Comparison of ENCODE assay signal across 8 cellular contexts in the genomic region with DNA sequence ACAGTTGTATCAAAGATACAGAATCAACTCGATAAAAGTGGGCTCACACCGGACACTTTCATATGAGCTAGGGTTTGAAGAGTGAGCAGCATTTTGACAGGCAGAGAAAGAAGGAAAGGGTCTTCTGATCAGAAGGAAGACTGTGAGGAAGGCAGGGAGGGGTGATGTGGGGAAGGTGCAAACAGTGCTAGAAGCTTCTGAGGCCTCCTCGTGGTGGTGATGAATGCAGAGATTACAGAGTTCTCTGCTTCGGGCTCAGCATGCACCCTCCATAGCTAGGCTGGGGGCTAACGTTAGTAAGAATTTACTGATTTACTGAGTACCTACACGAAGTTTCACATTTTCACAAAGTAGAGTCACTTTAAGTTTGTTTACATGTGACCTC. TPM values are rescaled to one million over a fixed set of nuclear protein-coding genes. Genes with fewer than 3 reads are reported as not detected.
DNase-seq lines count a peak whose midpoint lies in the region; ATAC-seq and TF ChIP-seq lines count a peak whose summit lies in the region.
"Not testable (repeated sequence)": the region's sequence is repeated elsewhere in the genome, so short reads cannot be mapped to it uniquely, and the experiment has no call there.

No MANE protein-coding gene starts in this region.

- peak overlapping the region; percentile 94 for H3K27ac Mint-ChIP-seq in WTC11
- H3K27ac Mint-ChIP-seq in progenitor cell of endocrine pancreas: peak overlapping the region; percentile 90

- H3K9ac ChIP-seq in iPS-20b (ENCODE audit: low read depth, low read length): peak overlapping the region; percentile 90; the same call in 1 of the 2 replicates

- CTCF ChIA-PET in A673 (lab: Charles Lee): not testable (repeated sequence)
- CTCF ChIA-PET in WTC11 (lab: Charles Lee): interaction anchor here (0.7 to 3.1 kb wide), 8 partner anchors 10 to 229 kb away, joined by 3 to 47 read pairs (median 4); a partner anchor contains a TSS

- intact Hi-C loops in A673 (cut with micrococcal nuclease; ENCODE audit: unreplicated experiment): not testable (repeated sequence)

- not testable (repeated sequence) for DNase-seq in A673 (ENCODE audit: low spot score); WTC11 (ENCODE audit: low spot score); progenitor cell of endocrine pancreas (ENCODE audit: low spot score, unreplicated experiment)

- H3K4me1 ChIP-seq in A673 (ENCODE audit: insufficient read depth, low read length, poor library complexity, severe bottlenecking): peaks cover 12% of the 10 kb centered on the region
- H3K4me1 ChIP-seq in iPS-20b (ENCODE audit: insufficient read depth, low read length): peaks cover 10% of the 10 kb centered on the region

- not testable (repeated sequence) for TF ChIP-seq CTCF in A673 (conservative IDR thresholded peaks at IDR 0.05; ENCODE audit: low read depth, low read length); WTC11 (IDR thresholded peaks at IDR 0.05); progenitor cell of endocrine pancreas (IDR thresholded peaks at IDR 0.05; ENCODE audit: unreplicated experiment)

- TSS peak; percentile 63 for BruUV-seq in A673 (replicated peaks; lab: Mats Ljungman, UMichigan)

- ATAC-seq in GM18870 (IDR thresholded peaks at IDR 0.05; ENCODE audit: unreplicated experiment): peak; percentile 35
- ATAC-seq in HG02623 (IDR thresholded peaks at IDR 0.05; ENCODE audit: unreplicated experiment): peak; percentile 22
- peak; percentile 61 for ATAC-seq in WTC11

- POLR2A ChIA-PET in A673 (lab: Charles Lee; ENCODE audit: low non-redundant PET): not testable (repeated sequence)
- POLR2A ChIA-PET in WTC11 (lab: Charles Lee): interaction anchor here (0.6 to 1.9 kb wide), 5 partner anchors 29 to 182 kb away, joined by 3 to 6 read pairs (median 3); a partner anchor contains a TSS

- not testable (repeated sequence) for H3K36me3 ChIP-seq in A673 (ENCODE audit: insufficient read depth, low read length, poor library complexity, severe bottlenecking)
- H3K36me3 ChIP-seq in KOPT-K1 (ENCODE audit: insufficient read depth, low read length) (peaks cover 19% of the 10 kb centered on the region), iPS-20b (ENCODE audit: insufficient read depth, low read depth, low read length) (peaks cover 15% of the 10 kb centered on the region; the same call in 1 of the 2 replicates)

- H3K9me3 ChIP-seq in A673 (ENCODE audit: low read depth, low read length, poor library complexity, severe bottlenecking); KOPT-K1 (ENCODE audit: insufficient read depth, low read length, poor library complexity, severe bottlenecking); iPS-20b (ENCODE audit: insufficient read depth, low read depth, low read length): not testable (repeated sequence)

- H3K36me3 Mint-ChIP-seq in WTC11: peaks cover 15% of the 10 kb centered on the region
- H3K36me3 Mint-ChIP-seq in progenitor cell of endocrine pancreas (ENCODE audit: insufficient read depth): not testable (repeated sequence)

- H3K27ac ChIP-seq in A673 (ENCODE audit: low read depth, low read length, poor library complexity, severe bottlenecking): peak overlapping the region; percentile 81
- H3K27ac ChIP-seq in KOPT-K1 (ENCODE audit: low read depth, low read length, poor library complexity, severe bottlenecking): peak overlapping the region; percentile 83
- peak overlapping the region; percentile 79 for H3K27ac ChIP-seq in cingulate gyrus (ENCODE audit: low read depth, low read length)
- peak overlapping the region; percentile 71 for H3K27ac ChIP-seq in iPS-20b (ENCODE audit: low read length)

- peak overlapping the region; percentile 89 for H3K4me3 Mint-ChIP-seq in WTC11
- peak overlapping the region; percentile 90 for H3K4me3 Mint-ChIP-seq in progenitor cell of endocrine pancreas (ENCODE audit: low read depth)

- H3K4me3 ChIP-seq in A673 (ENCODE audit: low read depth, low read length, poor library complexity, severe bottlenecking) (peak overlapping the region; percentile 99), iPS-20b (ENCODE audit: low read length) (peak overlapping the region; percentile 96)

- H3K27me3 Mint-ChIP-seq in WTC11 (ENCODE audit: low read depth); progenitor cell of endocrine pancreas: not testable (repeated sequence)

- H3K27me3 ChIP-seq in A673 (replicated peaks; ENCODE audit: insufficient read depth, low read depth, low read length, poor library complexity); iPS-20b (ENCODE audit: insufficient read depth, low read length): not testable (repeated sequence)

- H3K9me3 Mint-ChIP-seq in WTC11; progenitor cell of endocrine pancreas (ENCODE audit: low read depth): not testable (repeated sequence)

- H3K4me1 Mint-ChIP-seq in WTC11 (peaks cover 36% of the 10 kb centered on the region), progenitor cell of endocrine pancreas (ENCODE audit: low read depth) (peaks cover 18% of the 10 kb centered on the region)

RNA-seq across cellular contexts. Expression of a gene that starts 0.5 kb away (rescaled TPM):
- total RNA-seq in A673 (2021): 8.4 and 8.8 TPM in 2 replicates
- 5.3 to 8.4 TPM (median 6.3 TPM) in 3 replicates for total RNA-seq in WTC11 (2021)
- 8.8 and 10.1 TPM in 2 replicates for total RNA-seq in progenitor cell of endocrine pancreas

RNA-seq across cellular contexts. Expression of a gene that starts 0.7 kb away (rescaled TPM):
- total RNA-seq in A673 (2021) (132 and 135 TPM in 2 replicates), WTC11 (2021) (135 to 145 TPM (median 137 TPM) in 3 replicates), progenitor cell of endocrine pancreas (88.1 and 88.5 TPM in 2 replicates)

RNA-seq across cellular contexts. Expression of a gene that starts 26.2 kb away (rescaled TPM):
- total RNA-seq in A673 (2021): not detected in 2 replicates
- total RNA-seq in WTC11 (2021): 0.11 TPM in 1 of 3 replicates, not detected in the others
- total RNA-seq in progenitor cell of endocrine pancreas: not detected in 2 replicates

RNA-seq across cellular contexts. Expression of a gene that starts 54.0 kb away (rescaled TPM):
- total RNA-seq in A673 (2021) (93.6 and 95.5 TPM in 2 replicates), WTC11 (2021) (80.4 to 86.8 TPM (median 83.6 TPM) in 3 replicates), progenitor cell of endocrine pancreas (79.2 and 87.2 TPM in 2 replicates)
